In genomic region chr7:77561354-77561753, GRCh38 we compare ENCODE assay signal across 14 cellular contexts. TPM values are rescaled to one million over a fixed set of nuclear protein-coding genes. Genes with fewer than 3 reads are reported as not detected.
DNase-seq lines count a peak whose midpoint lies in the region; ATAC-seq, FAIRE-seq and TF ChIP-seq lines count a peak whose summit lies in the region.
"Had no signal": no experiment of that assay in that cellular context is flagged by ENCODE, and none has a peak within 500 bp of the region (broad histone marks: within the 10 kb centered on the region; RNA-seq: fewer than 3 reads in every experiment).

No MANE protein-coding gene starts in this region.

- no peak overlapping the region for H3K4me3 ChIP-seq in Caco-2 (ENCODE audit: low read depth, low read length)
- H3K4me3 ChIP-seq: left ventricle myocardium inferior had no signal

- peaks cover 1% of the 10 kb centered on the region; the same call in 1 of the 2 replicates for H3K36me3 ChIP-seq in Caco-2 (ENCODE audit: control insufficient read depth, insufficient read depth, low read length)

- H3K4me1 Mint-ChIP-seq in immature natural killer cell (peaks cover 92 to 95% of the 10 kb centered on the region in 2 donors), Caco-2 (ENCODE audit: low read depth, unreplicated experiment) (peaks cover 20% of the 10 kb centered on the region)
- no peaks in the 10 kb centered on the region for H3K4me1 Mint-ChIP-seq in activated T-cell treated with anti-CD3 and anti-CD28 coated beads, Interleukin-2, amount 50 U/mL, for 72 hours (ENCODE audit: low read depth)
- H3K4me1 Mint-ChIP-seq: activated CD4-positive, alpha-beta T cell treated with anti-CD3 and anti-CD28 coated beads, Interleukin-2, amount 10 ng/mL, durations not matched to agents 24 days and 14 days had no signal

- no TSS peak for BruUV-seq in Caco-2 (replicated peaks; lab: Mats Ljungman, UMichigan)

- CTCF ChIA-PET in Caco-2 (lab: Charles Lee): no interaction called here

- TF ChIP-seq CTCF in Caco-2 (IDR thresholded peaks at IDR 0.05; ENCODE audit: insufficient read depth in 1 of 2, low read depth in 1 of 2, low read length in 1 of 2, severe bottlenecking in 1 of 2, unreplicated experiment in 1 of 2): no peak

- intact Hi-C loops in Caco-2 (cut with micrococcal nuclease; ENCODE audit: unreplicated experiment): no loop called here

- ATAC-seq in GM18870 (IDR thresholded peaks at IDR 0.05; ENCODE audit: unreplicated experiment) (peak; percentile 73), GM21717 (IDR thresholded peaks at IDR 0.05; ENCODE audit: unreplicated experiment) (peak; percentile 80), HG03280 (IDR thresholded peaks at IDR 0.05; ENCODE audit: unreplicated experiment) (peak; percentile 82)
- ATAC-seq in activated T-cell treated with anti-CD3 and anti-CD28 coated beads, Interleukin-2, amount 50 U/mL, for 72 hours (replicated peaks in 1 of 2): no peak

- H3K27me3 ChIP-seq in Caco-2 (replicated peaks; ENCODE audit: control insufficient read depth, insufficient read depth, low read length): no peaks in the 10 kb centered on the region

- H3K27ac Mint-ChIP-seq in immature natural killer cell: peak overlapping the region; percentile 88 to 97 (median 95)
- H3K27ac Mint-ChIP-seq in activated T-cell treated with anti-CD3 and anti-CD28 coated beads, Interleukin-2, amount 50 U/mL, for 72 hours: no peak overlapping the region
- no peak overlapping the region for H3K27ac Mint-ChIP-seq in Caco-2 (ENCODE audit: unreplicated experiment)
- H3K27ac Mint-ChIP-seq: activated CD4-positive, alpha-beta T cell treated with anti-CD3 and anti-CD28 coated beads, Interleukin-2, amount 10 ng/mL, durations not matched to agents 24 days and 14 days had no signal

- H3K27me3 Mint-ChIP-seq in immature natural killer cell (ENCODE audit: low read depth in 3 of 3) (peaks cover 0 to 10% (median 0%) of the 10 kb centered on the region in 3 donors), Caco-2 (ENCODE audit: insufficient read depth, unreplicated experiment) (no peaks in the 10 kb centered on the region)
- H3K27me3 Mint-ChIP-seq in activated T-cell treated with anti-CD3 and anti-CD28 coated beads, Interleukin-2, amount 50 U/mL, for 72 hours (ENCODE audit: low read depth): no peaks in the 10 kb centered on the region
- H3K27me3 Mint-ChIP-seq: activated CD4-positive, alpha-beta T cell treated with anti-CD3 and anti-CD28 coated beads, Interleukin-2, amount 10 ng/mL, durations not matched to agents 24 days and 14 days had no signal

- H3K4me3 Mint-ChIP-seq in immature natural killer cell: peak overlapping the region; percentile 76 to 89 (median 80)
- no peak overlapping the region for H3K4me3 Mint-ChIP-seq in activated T-cell treated with anti-CD3 and anti-CD28 coated beads, Interleukin-2, amount 50 U/mL, for 72 hours
- no peak overlapping the region for H3K4me3 Mint-ChIP-seq in Caco-2 (ENCODE audit: unreplicated experiment)
- H3K4me3 Mint-ChIP-seq: activated CD4-positive, alpha-beta T cell treated with anti-CD3 and anti-CD28 coated beads, Interleukin-2, amount 10 ng/mL, durations not matched to agents 24 days and 14 days; H9 had no signal

- H3K9me3 ChIP-seq in Caco-2: no peaks in the 10 kb centered on the region
- H3K9me3 ChIP-seq: left ventricle myocardium inferior had no signal

- no peaks in the 10 kb centered on the region for H3K4me1 ChIP-seq in Caco-2

- POLR2A ChIA-PET in Caco-2 (lab: Charles Lee): interaction anchor here (0.6 kb wide), 1 partner anchor 24 kb away, joined by 10 read pairs; the partner anchor contains the start of gene PTPN12

- peaks cover 4 to 9% (median 7%) of the 10 kb centered on the region in 3 donors for H3K36me3 Mint-ChIP-seq in immature natural killer cell
- H3K36me3 Mint-ChIP-seq in activated T-cell treated with anti-CD3 and anti-CD28 coated beads, Interleukin-2, amount 50 U/mL, for 72 hours (ENCODE audit: insufficient read depth in 2 of 2): no peaks in the 10 kb centered on the region
- no peaks in the 10 kb centered on the region for H3K36me3 Mint-ChIP-seq in Caco-2 (ENCODE audit: insufficient read depth, unreplicated experiment)

- no peaks in the 10 kb centered on the region for H3K9me3 Mint-ChIP-seq in immature natural killer cell
- H3K9me3 Mint-ChIP-seq in activated T-cell treated with anti-CD3 and anti-CD28 coated beads, Interleukin-2, amount 50 U/mL, for 72 hours: no peaks in the 10 kb centered on the region
- no peaks in the 10 kb centered on the region for H3K9me3 Mint-ChIP-seq in Caco-2 (ENCODE audit: unreplicated experiment)
- H3K9me3 Mint-ChIP-seq: activated CD4-positive, alpha-beta T cell treated with anti-CD3 and anti-CD28 coated beads, Interleukin-2, amount 10 ng/mL, durations not matched to agents 24 days and 14 days; H9 had no signal

- no peak for FAIRE-seq in urothelium cell line (lab: Jason Lieb, UNC)

- DNase-seq in immature natural killer cell (peak; percentile 63 to 74 (median 71)), NCI-H526 (lab: John Stamatoyannopoulos, UW) (no peak), urothelium cell line (ENCODE audit: low spot score) (no peak), Caco-2 (no peak)
- no peak for DNase-seq in activated T-cell treated with anti-CD3 and anti-CD28 coated beads, Interleukin-2, amount 50 U/mL, for 72 hours
- DNase-seq: activated CD4-positive, alpha-beta T cell treated with anti-CD3 and anti-CD28 coated beads, Interleukin-2, amount 10 ng/mL, durations not matched to agents 24 days and 14 days; aorta; DMS79 treated with DMSO at 0.1 percent for 48 hours; H9; left ventricle myocardium inferior; NCI-H1417 had no signal

RNA-seq across cellular contexts. Expression of gene PTPN12, which starts 24.3 kb away (rescaled TPM):
- 10 to 100 TPM; 26.4 to 52.7 (median 44.4) TPM for polyA plus RNA-seq in immature natural killer cell
- total RNA-seq in activated T-cell treated with anti-CD3 and anti-CD28 coated beads, Interleukin-2, amount 50 U/mL, for 72 hours: 10 to 100 TPM; 10.5 to 11.1 TPM
- total RNA-seq in Caco-2 (2022): 67.1 and 74.8 TPM in 2 replicates

Comparison
In these comparisons a context has a peak if more than half of its experiments do, and no peak if none do; other contexts are left out.
1. ATAC-seq: peak in GM18870 (single experiment), GM21717 (single experiment) and HG03280 (single experiment); none in activated T-cell treated with anti-CD3 and anti-CD28 coated beads, Interleukin-2, amount 50 U/mL, for 72 hours (0 of 2).
2. DNase-seq: peak in immature natural killer cell (3 of 3); none in NCI-H526 (0 of 2), activated T-cell treated with anti-CD3 and anti-CD28 coated beads, Interleukin-2, amount 50 U/mL, for 72 hours (0 of 2), urothelium cell line (single experiment) and Caco-2 (0 of 2).
3. H3K27ac Mint-ChIP-seq: peak in immature natural killer cell (6 of 6); none in activated T-cell treated with anti-CD3 and anti-CD28 coated beads, Interleukin-2, amount 50 U/mL, for 72 hours (single experiment) and Caco-2 (single experiment).
4. H3K4me3 Mint-ChIP-seq: peak in immature natural killer cell (5 of 5); none in activated T-cell treated with anti-CD3 and anti-CD28 coated beads, Interleukin-2, amount 50 U/mL, for 72 hours (0 of 2) and Caco-2 (single experiment).